12 cellular contexts compared by ENCODE assay signal in genomic region chr3:188900421-188900941, GRCh38.
DNase-seq lines count a peak whose midpoint lies in the region; ATAC-seq, FAIRE-seq and TF ChIP-seq lines count a peak whose summit lies in the region.
"Had no signal": no experiment of that assay in that cellular context is flagged by ENCODE, and none has a peak within 500 bp of the region (broad histone marks: within the 10 kb centered on the region; RNA-seq: fewer than 3 reads in every experiment).

No MANE protein-coding gene starts in this region.

- peaks cover 0 to 4% (median 0%) of the 10 kb centered on the region in 12 donors for H3K9me3 ChIP-seq in heart left ventricle

- no peaks in the 10 kb centered on the region for H3K36me3 ChIP-seq in heart left ventricle
- H3K36me3 ChIP-seq: neural progenitor cell had no signal

- peaks cover 0 to 36% (median 13%) of the 10 kb centered on the region in 12 donors for H3K4me1 ChIP-seq in heart left ventricle

- H3K9me3 Mint-ChIP-seq in nephron progenitor cell: no peaks in the 10 kb centered on the region
- no peaks in the 10 kb centered on the region for H3K9me3 Mint-ChIP-seq in WTC11

- no peak for TF ChIP-seq POLR2A in H54 (IDR thresholded peaks at IDR 0.05; ENCODE audit: low read depth, low read length)
- no peak for TF ChIP-seq POLR2A in heart left ventricle (IDR thresholded peaks at IDR 0.05)

- no peaks in the 10 kb centered on the region for H3K36me3 Mint-ChIP-seq in nephron progenitor cell (ENCODE audit: low read depth)
- no peaks in the 10 kb centered on the region for H3K36me3 Mint-ChIP-seq in WTC11
- H3K36me3 Mint-ChIP-seq: neural progenitor cell had no signal

- H3K4me3 ChIP-seq in heart left ventricle: no peak overlapping the region
- H3K4me3 ChIP-seq: K562, neural progenitor cell had no signal

- peak; percentile 61 for DNase-seq in H54 (ENCODE audit: insufficient read length, low spot score)
- DNase-seq in amniotic epithelial cell (ENCODE audit: low read depth): peak; percentile 63
- DNase-seq in heart left ventricle: no peak
- peak; percentile 29 for DNase-seq in smooth muscle cell of the brain vasculature (ENCODE audit: low read depth, low spot score)
- no peak for DNase-seq in nephron progenitor cell
- DNase-seq in WTC11 (ENCODE audit: low spot score): no peak
- no peak for DNase-seq in activated T-cell treated with anti-CD3 and anti-CD28 coated beads, Interleukin-2, amount 50 U/mL, for 48 hours
- DNase-seq: effector memory CD4-positive, alpha-beta T cell; H7 had no signal

- no peak overlapping the region for H3K27ac Mint-ChIP-seq in nephron progenitor cell
- no peak overlapping the region for H3K27ac Mint-ChIP-seq in WTC11
- H3K27ac Mint-ChIP-seq: neural progenitor cell had no signal

- H3K27ac ChIP-seq in heart left ventricle: peak overlapping the region in 3 of 12 donors; percentile 6 to 85 (median 35)
- H3K27ac ChIP-seq: neural progenitor cell had no signal

- intact Hi-C loops in heart left ventricle (cut with DNase I): loop anchor here in 1 of 10 donors (5.0 kb wide), 1 partner anchor 47 kb away; no protein-coding TSS in a partner anchor

- H3K4me1 Mint-ChIP-seq in nephron progenitor cell (peaks cover 32% of the 10 kb centered on the region), WTC11 (peaks cover 10% of the 10 kb centered on the region)

- ATAC-seq in heart left ventricle: peak in 3 of 4 donors; percentile 79 to 91 (median 82)
- no peak for ATAC-seq in GM19452 (IDR thresholded peaks at IDR 0.05; ENCODE audit: unreplicated experiment)
- ATAC-seq in WTC11: no peak
- ATAC-seq: K562 had no signal

- POLR2A ChIA-PET in WTC11 (lab: Charles Lee): no interaction called here

- H3K27me3 Mint-ChIP-seq in nephron progenitor cell (ENCODE audit: low read depth, poor library complexity): peaks cover 3% of the 10 kb centered on the region
- no peaks in the 10 kb centered on the region; the same call in 1 of the 2 replicates for H3K27me3 Mint-ChIP-seq in WTC11 (ENCODE audit: low read depth)

- H3K4me3 Mint-ChIP-seq in nephron progenitor cell: no peak overlapping the region
- no peak overlapping the region for H3K4me3 Mint-ChIP-seq in WTC11
- H3K4me3 Mint-ChIP-seq: neural progenitor cell had no signal

- CTCF ChIA-PET in WTC11 (lab: Charles Lee): no interaction called here

- TF ChIP-seq CTCF in heart left ventricle (IDR thresholded peaks at IDR 0.05) (no peak), nephron progenitor cell (IDR thresholded peaks at IDR 0.05) (no peak), WTC11 (IDR thresholded peaks at IDR 0.05) (no peak)

- H3K27me3 ChIP-seq in heart left ventricle: no peaks in the 10 kb centered on the region
- H3K27me3 ChIP-seq: neural progenitor cell had no signal

- 63 to 76% (median 65%) methylated on average over 2 of the region's 2 CpGs for WGBS in heart left ventricle, 4 donors

- FAIRE-seq in H54 (lab: Jason Lieb, UNC): peak; percentile 97
- FAIRE-seq: K562 had no signal

TF ChIP-seq in WTC11, 78 proteins besides CTCF, POLR2A, EP300 and RAD21:
- TF ChIP-seq ZNF416 (CRISPR knock-in tag; IDR thresholded peaks at IDR 0.05) (no peak), JAZF1 (CRISPR knock-in tag; IDR thresholded peaks at IDR 0.05) (no peak), ELF4 (CRISPR knock-in tag; IDR thresholded peaks at IDR 0.05; ENCODE audit: low read depth) (no peak), E2F4 (CRISPR knock-in tag; IDR thresholded peaks at IDR 0.05; ENCODE audit: borderline replicate concordance, low read depth) (no peak), SMAD3 (CRISPR knock-in tag; IDR thresholded peaks at IDR 0.05; ENCODE audit: borderline replicate concordance) (no peak), ZNF232 (CRISPR knock-in tag; IDR thresholded peaks at IDR 0.05) (no peak), FOXK1 (CRISPR knock-in tag; IDR thresholded peaks at IDR 0.05) (no peak), MLX (CRISPR knock-in tag; IDR thresholded peaks at IDR 0.05) (no peak), CREB1 (CRISPR knock-in tag; IDR thresholded peaks at IDR 0.05) (no peak), SOX15 (CRISPR knock-in tag; IDR thresholded peaks at IDR 0.05) (no peak), GRHL2 (CRISPR knock-in tag; IDR thresholded peaks at IDR 0.05; ENCODE audit: insufficient replicate concordance, severe bottlenecking) (no peak), GABPB1 (CRISPR knock-in tag; IDR thresholded peaks at IDR 0.05) (no peak), NFATC4 (CRISPR knock-in tag; IDR thresholded peaks at IDR 0.05) (no peak), ZNF396 (CRISPR knock-in tag; IDR thresholded peaks at IDR 0.05; ENCODE audit: borderline replicate concordance) (no peak), ZSCAN18 (CRISPR knock-in tag; IDR thresholded peaks at IDR 0.05) (no peak), TEAD4 (CRISPR knock-in tag; IDR thresholded peaks at IDR 0.05) (no peak), FOXP1 (CRISPR knock-in tag; IDR thresholded peaks at IDR 0.05; ENCODE audit: borderline replicate concordance) (no peak)

Comparison
In these comparisons a context has a peak if more than half of its experiments do, and no peak if none do; other contexts are left out.
1. DNase-seq: peak in H54 (single experiment), amniotic epithelial cell (single experiment) and smooth muscle cell of the brain vasculature (single experiment); none in heart left ventricle (0 of 5), nephron progenitor cell (single experiment), WTC11 (single experiment) and activated T-cell treated with anti-CD3 and anti-CD28 coated beads, Interleukin-2, amount 50 U/mL, for 48 hours (0 of 2).
2. ATAC-seq: peak in heart left ventricle (3 of 4); none in GM19452 (single experiment) and WTC11 (single experiment).